In genomic region chr19:57665261-57665806, GRCh38 we compare ENCODE assay signal across 18 cellular contexts. TPM values are rescaled to one million over a fixed set of nuclear protein-coding genes. Genes with fewer than 3 reads are reported as not detected.
A peak's percentile ranks its signal among the peaks of the same experiment; 100 is the strongest.
DNase-seq lines count a peak whose midpoint lies in the region; ATAC-seq and TF ChIP-seq lines count a peak whose summit lies in the region.
"Had no signal": no experiment of that assay in that cellular context is flagged by ENCODE, and none has a peak within 500 bp of the region (broad histone marks: within the 10 kb centered on the region; RNA-seq: fewer than 3 reads in every experiment).

No MANE protein-coding gene starts in this region.

- H3K79me2 ChIP-seq in mesendoderm (ENCODE audit: control insufficient read depth, insufficient read depth, low read length) = no peaks in the 10 kb centered on the region

- ATAC-seq in left ventricle myocardium superior = no peak
- ATAC-seq: HCT116 had no signal

- no peak overlapping the region for H3K27ac Mint-ChIP-seq in activated T-helper 1 cell treated with anti-CD3 and anti-CD28 coated beads, Interleukin-12 subunit alpha, Interleukin-12 subunit beta, Interleukin-2, Interleukin-4 antibody, amounts not matched to agents 30 ng/mL and 10 ng/mL and 1 ng/mL, durations not matched to agents 14 hours and 24 hours and 36 hours
- H3K27ac Mint-ChIP-seq in mesothelial cell of epicardium (no peak overlapping the region), type B pancreatic cell (no peak overlapping the region)
- H3K27ac Mint-ChIP-seq: activated CD4-positive, alpha-beta memory T cell treated with anti-CD3 and anti-CD28 coated beads for 36 hours had no signal

- no peaks in the 10 kb centered on the region for H3K36me3 Mint-ChIP-seq in activated T-helper 1 cell treated with anti-CD3 and anti-CD28 coated beads, Interleukin-12 subunit alpha, Interleukin-12 subunit beta, Interleukin-2, Interleukin-4 antibody, amounts not matched to agents 30 ng/mL and 10 ng/mL and 1 ng/mL, durations not matched to agents 14 hours and 24 hours and 36 hours (ENCODE audit: low read depth)
- H3K36me3 Mint-ChIP-seq in mesothelial cell of epicardium = no peaks in the 10 kb centered on the region
- H3K36me3 Mint-ChIP-seq in type B pancreatic cell = no peaks in the 10 kb centered on the region
- H3K36me3 Mint-ChIP-seq: activated CD4-positive, alpha-beta memory T cell treated with anti-CD3 and anti-CD28 coated beads for 36 hours had no signal

- H3K4ac ChIP-seq in mesendoderm (ENCODE audit: low read depth, low read length) = no peak overlapping the region

- peaks cover 9% of the 10 kb centered on the region for H3K9me3 Mint-ChIP-seq in activated T-helper 1 cell treated with anti-CD3 and anti-CD28 coated beads, Interleukin-12 subunit alpha, Interleukin-12 subunit beta, Interleukin-2, Interleukin-4 antibody, amounts not matched to agents 30 ng/mL and 10 ng/mL and 1 ng/mL, durations not matched to agents 14 hours and 24 hours and 36 hours
- no peaks in the 10 kb centered on the region for H3K9me3 Mint-ChIP-seq in mesothelial cell of epicardium
- H3K9me3 Mint-ChIP-seq in type B pancreatic cell = no peaks in the 10 kb centered on the region
- H3K9me3 Mint-ChIP-seq: activated CD4-positive, alpha-beta memory T cell treated with anti-CD3 and anti-CD28 coated beads for 36 hours had no signal

- no peak overlapping the region for H2BK120ac ChIP-seq in mesendoderm (ENCODE audit: low read depth, low read length)

- no peak overlapping the region for H2BK15ac ChIP-seq in mesendoderm (replicated peaks; ENCODE audit: low read depth)

- H3K4me3 Mint-ChIP-seq in activated T-helper 1 cell treated with anti-CD3 and anti-CD28 coated beads, Interleukin-12 subunit alpha, Interleukin-12 subunit beta, Interleukin-2, Interleukin-4 antibody, amounts not matched to agents 30 ng/mL and 10 ng/mL and 1 ng/mL, durations not matched to agents 14 hours and 24 hours and 36 hours = peak overlapping the region; percentile 39
- H3K4me3 Mint-ChIP-seq in mesothelial cell of epicardium (peak overlapping the region; percentile 80), type B pancreatic cell (peak overlapping the region; percentile 88)
- H3K4me3 Mint-ChIP-seq: activated CD4-positive, alpha-beta memory T cell treated with anti-CD3 and anti-CD28 coated beads for 36 hours had no signal

- no peaks in the 10 kb centered on the region for H3K27me3 ChIP-seq in left ventricle myocardium inferior (ENCODE audit: low read depth)
- H3K27me3 ChIP-seq in esophagus squamous epithelium = peaks cover 0 to 33% (median 0%) of the 10 kb centered on the region in 4 donors
- H3K27me3 ChIP-seq in mesendoderm (ENCODE audit: insufficient read depth, low read length, poor library complexity) = no peaks in the 10 kb centered on the region

- TF ChIP-seq CTCF in left ventricle myocardium inferior (IDR thresholded peaks at IDR 0.05; ENCODE audit: borderline replicate concordance) (no peak), mesothelial cell of epicardium (IDR thresholded peaks at IDR 0.05; ENCODE audit: unreplicated experiment) (no peak), type B pancreatic cell (conservative IDR thresholded peaks at IDR 0.05) (no peak), esophagus squamous epithelium (IDR thresholded peaks at IDR 0.05) (no peak)

- no peak overlapping the region for H3K4me2 ChIP-seq in mesendoderm (ENCODE audit: low read length)

- H3K36me3 ChIP-seq in left ventricle myocardium inferior (no peaks in the 10 kb centered on the region), esophagus squamous epithelium (no peaks in the 10 kb centered on the region), mesendoderm (ENCODE audit: control insufficient read depth, insufficient read depth, low read length) (no peaks in the 10 kb centered on the region)
- H3K36me3 ChIP-seq: pancreas had no signal

- H3K4me3 ChIP-seq in left ventricle myocardium inferior (peak overlapping the region; percentile 77), esophagus squamous epithelium (peak overlapping the region in 2 of 4 donors; percentile 42 to 59), mesendoderm (ENCODE audit: low read length) (no peak overlapping the region)
- H3K4me3 ChIP-seq: body of pancreas had no signal

- no peak overlapping the region for H3K18ac ChIP-seq in mesendoderm (ENCODE audit: low read length)

- no peak overlapping the region for H3K23ac ChIP-seq in mesendoderm (ENCODE audit: low read length)

- H3K4me1 Mint-ChIP-seq in activated T-helper 1 cell treated with anti-CD3 and anti-CD28 coated beads, Interleukin-12 subunit alpha, Interleukin-12 subunit beta, Interleukin-2, Interleukin-4 antibody, amounts not matched to agents 30 ng/mL and 10 ng/mL and 1 ng/mL, durations not matched to agents 14 hours and 24 hours and 36 hours (ENCODE audit: low read depth) = no peaks in the 10 kb centered on the region
- H3K4me1 Mint-ChIP-seq in mesothelial cell of epicardium = peaks cover 7% of the 10 kb centered on the region
- peaks cover 4% of the 10 kb centered on the region for H3K4me1 Mint-ChIP-seq in type B pancreatic cell (ENCODE audit: unreplicated experiment)

- no peak overlapping the region for H4K5ac ChIP-seq in mesendoderm (ENCODE audit: low read length)

- H3K27me3 Mint-ChIP-seq in activated T-helper 1 cell treated with anti-CD3 and anti-CD28 coated beads, Interleukin-12 subunit alpha, Interleukin-12 subunit beta, Interleukin-2, Interleukin-4 antibody, amounts not matched to agents 30 ng/mL and 10 ng/mL and 1 ng/mL, durations not matched to agents 14 hours and 24 hours and 36 hours (ENCODE audit: insufficient read depth) = peaks cover 6% of the 10 kb centered on the region
- H3K27me3 Mint-ChIP-seq in mesothelial cell of epicardium (ENCODE audit: low read depth) (peaks cover 46% of the 10 kb centered on the region), type B pancreatic cell (peaks cover 16% of the 10 kb centered on the region)

- intact Hi-C loops in left ventricle myocardium inferior (cut with micrococcal nuclease) (no loop called here), left ventricle myocardium superior (cut with micrococcal nuclease) (no loop called here), esophagus squamous epithelium (cut with DNase I) (no loop called here)
- intact Hi-C loops in activated T-helper 1 cell treated with anti-CD3 and anti-CD28 coated beads, Interleukin-12 subunit alpha, Interleukin-12 subunit beta, Interleukin-2, Interleukin-4 antibody, amounts not matched to agents 30 ng/mL and 10 ng/mL and 1 ng/mL, durations not matched to agents 14 hours and 24 hours and 36 hours (cut with micrococcal nuclease) = no loop called here

- H3K79me1 ChIP-seq in mesendoderm (ENCODE audit: low read length) = no peaks in the 10 kb centered on the region

- H3K9ac ChIP-seq in mesendoderm (ENCODE audit: low read length) = no peak overlapping the region

- peaks cover 17% of the 10 kb centered on the region for H3K4me1 ChIP-seq in left ventricle myocardium inferior
- peaks cover 0 to 23% (median 8%) of the 10 kb centered on the region in 3 donors for H3K4me1 ChIP-seq in esophagus squamous epithelium
- H3K4me1 ChIP-seq in mesendoderm (ENCODE audit: control insufficient read depth, low read depth, low read length) = no peaks in the 10 kb centered on the region
- H3K4me1 ChIP-seq: pancreas had no signal

- H3K27ac ChIP-seq in left ventricle myocardium inferior (replicated peaks) (peak overlapping the region; percentile 88), esophagus squamous epithelium (no peak overlapping the region), mesendoderm (ENCODE audit: low read depth, low read length) (no peak overlapping the region)
- H3K27ac ChIP-seq: HL-60 had no signal

- H3K9me3 ChIP-seq in left ventricle myocardium inferior (replicated peaks) = no peaks in the 10 kb centered on the region
- H3K9me3 ChIP-seq in esophagus squamous epithelium = no peaks in the 10 kb centered on the region
- H3K9me3 ChIP-seq: body of pancreas, pancreas had no signal

- DNase-seq in left ventricle myocardium inferior (no peak), left ventricle myocardium superior (no peak), mesothelial cell of epicardium (ENCODE audit: low spot score in 2 of 2, unreplicated experiment in 2 of 2) (no peak), type B pancreatic cell (ENCODE audit: extremely low spot score, unreplicated experiment) (no peak), esophagus squamous epithelium (lab: John Stamatoyannopoulos, UW) (no peak), mesendoderm (no peak)
- no peak for DNase-seq in activated T-helper 1 cell treated with anti-CD3 and anti-CD28 coated beads, Interleukin-12 subunit alpha, Interleukin-12 subunit beta, Interleukin-2, Interleukin-4 antibody, amounts not matched to agents 30 ng/mL and 10 ng/mL and 1 ng/mL, durations not matched to agents 14 hours and 24 hours and 36 hours (ENCODE audit: low spot score)
- no peak for DNase-seq in stimulated activated CD4-positive, alpha-beta T cell treated with anti-CD3 and anti-CD28 coated beads, Interleukin-15, amount 100 ng/mL, for 24 hours
- DNase-seq: activated CD4-positive, alpha-beta memory T cell treated with anti-CD3 and anti-CD28 coated beads for 36 hours; body of pancreas; DMS79; NCI-H1436; NK-92 treated with Interleukin-12 subunit alpha and Interleukin-12 subunit beta, amount 100 ng/mL, for 24 hours; pancreas had no signal

- H2BK5ac ChIP-seq in mesendoderm (ENCODE audit: low read length) = no peak overlapping the region

- no peak overlapping the region for H4K8ac ChIP-seq in mesendoderm (ENCODE audit: low read depth, low read length)

- no peak for TF ChIP-seq POLR2A in esophagus squamous epithelium (IDR thresholded peaks at IDR 0.05)

- 57 to 59% methylated on average over 8 of the region's 9 CpGs for WGBS in esophagus squamous epithelium, 2 donors
- no CpG with 5 or more reads among the region's 9 CpGs for WGBS in mesendoderm (ENCODE audit: extremely low coverage, insufficient coverage, low lambda C conversion rate)

- no peak overlapping the region for H3K56ac ChIP-seq in mesendoderm (ENCODE audit: low read length)

- no peak overlapping the region for H2AK5ac ChIP-seq in mesendoderm (ENCODE audit: low read length)

RNA-seq across cellular contexts. Expression of gene ZSCAN4, which starts 3.4 kb away (rescaled TPM):
- total RNA-seq in left ventricle myocardium inferior (not detected), left ventricle myocardium superior (not detected), mesothelial cell of epicardium (not detected in 3 replicates), type B pancreatic cell (ENCODE audit: low replicate concordance) (not detected in 2 replicates), esophagus squamous epithelium (not detected)
- not detected in 2 replicates for total RNA-seq in activated T-helper 1 cell treated with anti-CD3 and anti-CD28 coated beads, Interleukin-12 subunit alpha, Interleukin-12 subunit beta, Interleukin-2, Interleukin-4 antibody, amounts not matched to agents 30 ng/mL and 10 ng/mL and 1 ng/mL, durations not matched to agents 14 hours and 24 hours and 36 hours
- polyA plus RNA-seq in mesendoderm (2013, experiment 1 of 2) = not detected
- polyA plus RNA-seq in mesendoderm (2013, experiment 2 of 2) = not detected
- total RNA-seq: activated CD4-positive, alpha-beta memory T cell treated with anti-CD3 and anti-CD28 coated beads for 36 hours; body of pancreas; lung microvascular endothelial cell; Right ventricle myocardium inferior had no signal

RNA-seq across cellular contexts. Expression of gene ZNF551, which starts 16.4 kb away (rescaled TPM):
- total RNA-seq in left ventricle myocardium inferior = 3.6 TPM
- total RNA-seq in left ventricle myocardium superior = 3.1 TPM
- total RNA-seq in activated T-helper 1 cell treated with anti-CD3 and anti-CD28 coated beads, Interleukin-12 subunit alpha, Interleukin-12 subunit beta, Interleukin-2, Interleukin-4 antibody, amounts not matched to agents 30 ng/mL and 10 ng/mL and 1 ng/mL, durations not matched to agents 14 hours and 24 hours and 36 hours = 9.6 and 11.1 TPM in 2 replicates
- total RNA-seq in mesothelial cell of epicardium = 14.5 to 19.0 TPM (median 14.6 TPM) in 3 replicates
- 14.4 and 16.1 TPM in 2 replicates for total RNA-seq in type B pancreatic cell (ENCODE audit: low replicate concordance)
- total RNA-seq in esophagus squamous epithelium = 10 to 100 TPM in 1 of 4 donors, 1 to 10 TPM in 3; 2.3 to 14.5 (median 5.8) TPM
- 13.2 TPM for polyA plus RNA-seq in mesendoderm (2013, experiment 1 of 2)
- polyA plus RNA-seq in mesendoderm (2013, experiment 2 of 2) = 13.3 TPM

RNA-seq across cellular contexts. Expression of gene ZNF211, which starts 32.4 kb away (rescaled TPM):
- total RNA-seq in left ventricle myocardium inferior = 10.0 TPM
- total RNA-seq in left ventricle myocardium superior = 11.1 TPM
- 8.3 and 8.4 TPM in 2 replicates for total RNA-seq in activated T-helper 1 cell treated with anti-CD3 and anti-CD28 coated beads, Interleukin-12 subunit alpha, Interleukin-12 subunit beta, Interleukin-2, Interleukin-4 antibody, amounts not matched to agents 30 ng/mL and 10 ng/mL and 1 ng/mL, durations not matched to agents 14 hours and 24 hours and 36 hours
- total RNA-seq in mesothelial cell of epicardium = 25.3 to 28.7 TPM (median 25.4 TPM) in 3 replicates
- total RNA-seq in type B pancreatic cell (ENCODE audit: low replicate concordance) = 15.2 and 26.5 TPM in 2 replicates
- 1 to 10 TPM; 2.9 to 7.7 (median 5.9) TPM for total RNA-seq in esophagus squamous epithelium
- polyA plus RNA-seq in mesendoderm (2013, experiment 1 of 2) = 5.2 TPM
- 6.1 TPM for polyA plus RNA-seq in mesendoderm (2013, experiment 2 of 2)

RNA-seq across cellular contexts. Expression of gene ZNF154, which starts 43.7 kb away (rescaled TPM):
- total RNA-seq in left ventricle myocardium inferior (4.8 TPM), left ventricle myocardium superior (3.5 TPM), mesothelial cell of epicardium (42.4 to 43.0 TPM (median 42.7 TPM) in 3 replicates), type B pancreatic cell (ENCODE audit: low replicate concordance) (13.2 and 15.4 TPM in 2 replicates), esophagus squamous epithelium (1 to 10 TPM in 2 of 4 donors, under 1 TPM in 2; 0.15 to 2.5 (median 0.94) TPM)
- total RNA-seq in activated T-helper 1 cell treated with anti-CD3 and anti-CD28 coated beads, Interleukin-12 subunit alpha, Interleukin-12 subunit beta, Interleukin-2, Interleukin-4 antibody, amounts not matched to agents 30 ng/mL and 10 ng/mL and 1 ng/mL, durations not matched to agents 14 hours and 24 hours and 36 hours = 4.6 and 4.7 TPM in 2 replicates
- 5.9 TPM for polyA plus RNA-seq in mesendoderm (2013, experiment 1 of 2)
- polyA plus RNA-seq in mesendoderm (2013, experiment 2 of 2) = 5.8 TPM

RNA-seq across cellular contexts. Expression of gene ZNF134, which starts 51.3 kb away (rescaled TPM):
- total RNA-seq in left ventricle myocardium inferior (13.3 TPM), left ventricle myocardium superior (12.9 TPM), mesothelial cell of epicardium (33.5 to 40.5 TPM (median 40.4 TPM) in 3 replicates), type B pancreatic cell (ENCODE audit: low replicate concordance) (24.7 and 27.1 TPM in 2 replicates), esophagus squamous epithelium (10 to 100 TPM in 2 of 4 donors, 1 to 10 TPM in 2; 7.5 to 14.9 (median 10.4) TPM)
- total RNA-seq in activated T-helper 1 cell treated with anti-CD3 and anti-CD28 coated beads, Interleukin-12 subunit alpha, Interleukin-12 subunit beta, Interleukin-2, Interleukin-4 antibody, amounts not matched to agents 30 ng/mL and 10 ng/mL and 1 ng/mL, durations not matched to agents 14 hours and 24 hours and 36 hours = 8.4 and 9.4 TPM in 2 replicates
- 21.9 TPM for polyA plus RNA-seq in mesendoderm (2013, experiment 1 of 2)
- polyA plus RNA-seq in mesendoderm (2013, experiment 2 of 2) = 23.5 TPM
